8 cellular contexts compared by ENCODE assay signal in genomic region chr1:161166669-161167548, GRCh38. TPM values are rescaled to one million over a fixed set of nuclear protein-coding genes. Genes with fewer than 3 reads are reported as not detected.
A peak's percentile ranks its signal among the peaks of the same experiment; 100 is the strongest.
DNase-seq lines count a peak whose midpoint lies in the region; ATAC-seq and TF ChIP-seq lines count a peak whose summit lies in the region.

No MANE protein-coding gene starts in this region.

- ATAC-seq in activated CD8-positive, alpha-beta memory T cell treated with anti-CD3 and anti-CD28 coated beads, Interleukin-2, amount 10 ng/mL, durations not matched to agents 7 days and 5 days = peak; percentile 1
- ATAC-seq in GM19455 (IDR thresholded peaks at IDR 0.05; ENCODE audit: unreplicated experiment) = no peak

- peak overlapping the region; percentile 89 for H3K4me2 ChIP-seq in Loucy (ENCODE audit: low read depth, low read length, poor library complexity, severe bottlenecking)

- peak overlapping the region; percentile 83 for H3K4me3 Mint-ChIP-seq in activated CD8-positive, alpha-beta memory T cell treated with anti-CD3 and anti-CD28 coated beads, Interleukin-2, amount 10 ng/mL, durations not matched to agents 7 days and 5 days
- peak overlapping the region; percentile 89 to 96 (median 93) for H3K4me3 Mint-ChIP-seq in immature natural killer cell

- H4K20me1 ChIP-seq in Loucy (ENCODE audit: insufficient read depth, low read length, poor library complexity, severe bottlenecking) = no peaks in the 10 kb centered on the region

- no peaks in the 10 kb centered on the region for H3F3A ChIP-seq in Loucy (ENCODE audit: low read depth)

- intact Hi-C loops in ascending aorta (cut with DNase I) = loop anchor here (1.0 to 10.0 kb wide), 3 partner anchors 10 to 122 kb away; partner anchors contain the start of genes B4GALT3, DEDD and USF1

- peaks cover 16% of the 10 kb centered on the region; the same call in 1 of the 2 replicates for H3K36me3 ChIP-seq in Loucy (ENCODE audit: insufficient read depth, low read length)
- H3K36me3 ChIP-seq in ascending aorta = peaks cover 29 to 44% of the 10 kb centered on the region in 2 donors
- peaks cover 0 to 70% (median 52%) of the 10 kb centered on the region in 5 donors for H3K36me3 ChIP-seq in subcutaneous abdominal adipose tissue (ENCODE audit: control insufficient read depth in 5 of 5, insufficient read depth in 5 of 5, low read length in 5 of 5)

- DNase-seq in activated CD8-positive, alpha-beta memory T cell treated with anti-CD3 and anti-CD28 coated beads, Interleukin-2, amount 10 ng/mL, durations not matched to agents 7 days and 5 days = peak; percentile 51
- DNase-seq in activated CD8-positive, alpha-beta memory T cell treated with anti-CD3 and anti-CD28 coated beads, Interleukin-2, amount 50 U/mL, for 4 hours = no peak
- DNase-seq in ascending aorta (ENCODE audit: low spot score in 2 of 2) = no peak
- no peak for DNase-seq in immature natural killer cell
- DNase-seq in AG08396 (ENCODE audit: low spot score) = no peak

- H3K27ac ChIP-seq in ascending aorta = peak overlapping the region; percentile 69 to 90
- H3K27ac ChIP-seq in subcutaneous abdominal adipose tissue (ENCODE audit: low read depth, low read length) = peak overlapping the region; percentile 85

- H3K79me2 ChIP-seq in Loucy (ENCODE audit: insufficient read depth, low read length) = peaks cover 4% of the 10 kb centered on the region; the same call in 1 of the 2 replicates

- no peaks in the 10 kb centered on the region for H3K9me2 ChIP-seq in Loucy (replicated peaks; ENCODE audit: low read depth, low read length)

- no peaks in the 10 kb centered on the region for H3K9me3 Mint-ChIP-seq in activated CD8-positive, alpha-beta memory T cell treated with anti-CD3 and anti-CD28 coated beads, Interleukin-2, amount 10 ng/mL, durations not matched to agents 7 days and 5 days (ENCODE audit: low read depth)
- H3K9me3 Mint-ChIP-seq in immature natural killer cell = no peaks in the 10 kb centered on the region

- H3K9me3 ChIP-seq in Loucy (ENCODE audit: insufficient read depth, low read depth, low read length) (no peaks in the 10 kb centered on the region), ascending aorta (no peaks in the 10 kb centered on the region), subcutaneous abdominal adipose tissue (ENCODE audit: control insufficient read depth in 5 of 5, low read length in 5 of 5) (no peaks in the 10 kb centered on the region)

- H3K27me3 ChIP-seq in Loucy (ENCODE audit: insufficient read depth, low read length, poor library complexity, severe bottlenecking) (no peaks in the 10 kb centered on the region), ascending aorta (no peaks in the 10 kb centered on the region), subcutaneous abdominal adipose tissue (ENCODE audit: control insufficient read depth in 5 of 5, insufficient read depth in 4 of 5, low read length in 5 of 5) (no peaks in the 10 kb centered on the region)

- peaks cover 11% of the 10 kb centered on the region for H3K4me1 ChIP-seq in Loucy (ENCODE audit: insufficient read depth, low read length, poor library complexity, severe bottlenecking)
- H3K4me1 ChIP-seq in ascending aorta = peaks cover 6% of the 10 kb centered on the region in 2 donors
- H3K4me1 ChIP-seq in subcutaneous abdominal adipose tissue (ENCODE audit: control insufficient read depth in 5 of 5, insufficient read depth in 5 of 5, low read length in 5 of 5) = peaks cover 3 to 40% (median 23%) of the 10 kb centered on the region in 5 donors

- TF ChIP-seq CTCF in Loucy (conservative IDR thresholded peaks at IDR 0.05; ENCODE audit: low read length) (no peak), ascending aorta (IDR thresholded peaks at IDR 0.05) (no peak)

- H3K4me3 ChIP-seq in Loucy (ENCODE audit: low read length, poor library complexity, severe bottlenecking) (peak overlapping the region; percentile 88), ascending aorta (peak overlapping the region; percentile 62 to 86), subcutaneous abdominal adipose tissue (ENCODE audit: low read depth in 1 of 5, low read length in 5 of 5) (peak overlapping the region; percentile 84 to 96 (median 93))

- H3K36me3 Mint-ChIP-seq in activated CD8-positive, alpha-beta memory T cell treated with anti-CD3 and anti-CD28 coated beads, Interleukin-2, amount 10 ng/mL, durations not matched to agents 7 days and 5 days = peaks cover 20% of the 10 kb centered on the region
- H3K36me3 Mint-ChIP-seq in immature natural killer cell = peaks cover 7 to 27% (median 9%) of the 10 kb centered on the region in 3 donors

- CTCF ChIA-PET in activated CD8-positive, alpha-beta memory T cell treated with anti-CD3 and anti-CD28 coated beads, Interleukin-2, amount 10 ng/mL, durations not matched to agents 7 days and 5 days (lab: Charles Lee) = interaction anchor here (0.7 to 4.7 kb wide), 23 partner anchors 9 to 571 kb away, joined by 3 to 49 read pairs (median 5); partner anchors contain the start of genes APOA2, B4GALT3, DEDD and NDUFS2

- peak overlapping the region; percentile 95 for H3K27ac Mint-ChIP-seq in activated CD8-positive, alpha-beta memory T cell treated with anti-CD3 and anti-CD28 coated beads, Interleukin-2, amount 10 ng/mL, durations not matched to agents 7 days and 5 days
- peak overlapping the region; percentile 95 to 99 (median 98) for H3K27ac Mint-ChIP-seq in immature natural killer cell

- H3K4me1 Mint-ChIP-seq in activated CD8-positive, alpha-beta memory T cell treated with anti-CD3 and anti-CD28 coated beads, Interleukin-2, amount 10 ng/mL, durations not matched to agents 7 days and 5 days = peaks cover 39% of the 10 kb centered on the region
- peaks cover 48 to 57% of the 10 kb centered on the region in 2 donors for H3K4me1 Mint-ChIP-seq in immature natural killer cell

- H2AFZ ChIP-seq in Loucy (ENCODE audit: low read length) = peak overlapping the region; percentile 76

- H3K9ac ChIP-seq in Loucy (ENCODE audit: low read depth, low read length, poor library complexity, severe bottlenecking) (peak overlapping the region; percentile 83), subcutaneous abdominal adipose tissue (ENCODE audit: low read length in 5 of 5) (peak overlapping the region; percentile 71 to 91 (median 85))

- no peaks in the 10 kb centered on the region for H3K27me3 Mint-ChIP-seq in activated CD8-positive, alpha-beta memory T cell treated with anti-CD3 and anti-CD28 coated beads, Interleukin-2, amount 10 ng/mL, durations not matched to agents 7 days and 5 days
- H3K27me3 Mint-ChIP-seq in immature natural killer cell (ENCODE audit: low read depth in 3 of 3) = peaks cover 0 to 12% (median 9%) of the 10 kb centered on the region in 3 donors

RNA-seq across cellular contexts. Expression of gene PPOX, which starts 0.7 kb away (rescaled TPM):
- 10 to 100 TPM; 34.5 to 43.9 TPM for total RNA-seq in activated CD8-positive, alpha-beta memory T cell treated with anti-CD3 and anti-CD28 coated beads, Interleukin-2, amount 10 ng/mL, durations not matched to agents 7 days and 5 days
- total RNA-seq in ascending aorta = 4.8 TPM
- 10 to 100 TPM; 18.2 to 30.1 (median 21.9) TPM for polyA plus RNA-seq in immature natural killer cell

RNA-seq across cellular contexts. Expression of gene USP21, which starts 7.6 kb away (rescaled TPM):
- 10 to 100 TPM; 36.0 to 40.8 TPM for total RNA-seq in activated CD8-positive, alpha-beta memory T cell treated with anti-CD3 and anti-CD28 coated beads, Interleukin-2, amount 10 ng/mL, durations not matched to agents 7 days and 5 days
- total RNA-seq in ascending aorta = 31.9 TPM
- polyA plus RNA-seq in immature natural killer cell = 10 to 100 TPM in 2 of 3 donors, 1 to 10 TPM in 1; 9.0 to 25.5 (median 14.7) TPM

RNA-seq across cellular contexts. Expression of gene B4GALT3, which starts 10.4 kb away (rescaled TPM):
- 10 to 100 TPM; 47.0 to 53.5 TPM for total RNA-seq in activated CD8-positive, alpha-beta memory T cell treated with anti-CD3 and anti-CD28 coated beads, Interleukin-2, amount 10 ng/mL, durations not matched to agents 7 days and 5 days
- 26.9 TPM for total RNA-seq in ascending aorta
- 10 to 100 TPM; 38.7 to 68.0 (median 49.6) TPM for polyA plus RNA-seq in immature natural killer cell

RNA-seq across cellular contexts. Expression of gene UFC1, which starts 13.1 kb away (rescaled TPM):
- total RNA-seq in activated CD8-positive, alpha-beta memory T cell treated with anti-CD3 and anti-CD28 coated beads, Interleukin-2, amount 10 ng/mL, durations not matched to agents 7 days and 5 days = 10 to 100 TPM; 90.7 to 98.4 TPM
- 3.3 TPM for total RNA-seq in ascending aorta
- polyA plus RNA-seq in immature natural killer cell = 100 to 1,000 TPM; 174 to 219 (median 186) TPM

RNA-seq across cellular contexts. Expression of gene ADAMTS4, which starts 31.9 kb away (rescaled TPM):
- total RNA-seq in activated CD8-positive, alpha-beta memory T cell treated with anti-CD3 and anti-CD28 coated beads, Interleukin-2, amount 10 ng/mL, durations not matched to agents 7 days and 5 days = under 1 TPM; 0.30 to 0.38 TPM
- 109 TPM for total RNA-seq in ascending aorta
- polyA plus RNA-seq in immature natural killer cell = under 1 TPM in 2 of 3 donors, not detected in 1; 0.10 to 0.29 TPM
